Comparison of ENCODE assay signal across 10 cellular contexts in genomic region chr2:232522855-232523681, GRCh38. TPM values are rescaled to one million over a fixed set of nuclear protein-coding genes. Genes with fewer than 3 reads are reported as not detected.
DNase-seq lines count a peak whose midpoint lies in the region; ATAC-seq and TF ChIP-seq lines count a peak whose summit lies in the region.
"Had no signal": no experiment of that assay in that cellular context is flagged by ENCODE, and none has a peak within 500 bp of the region (broad histone marks: within the 10 kb centered on the region; RNA-seq: fewer than 3 reads in every experiment).

No MANE protein-coding gene starts in this region.

- peaks cover 20 to 46% (median 33%) of the 10 kb centered on the region in 5 donors for H3K27me3 Mint-ChIP-seq in naive thymus-derived CD4-positive, alpha-beta T cell

- DNase-seq in Daoy (ENCODE audit: low read depth) (peak; percentile 25), ascending aorta (ENCODE audit: low spot score in 2 of 2) (no peak), NCI-H2196 treated with DMSO at 0.1 percent for 48 hours (lab: John Stamatoyannopoulos, UW; ENCODE audit: unreplicated experiment) (no peak), GDM1 (lab: John Stamatoyannopoulos, UW) (no peak)
- no peak for DNase-seq in naive thymus-derived CD4-positive, alpha-beta T cell

- peaks cover 33 to 47% (median 38%) of the 10 kb centered on the region in 11 experiments for H3K27me3 ChIP-seq in BLaER1 treated with 17β-estradiol and CSF1 and Interleukin-3, amounts not matched to agents 10 nM and 100 nM
- H3K27me3 ChIP-seq in ascending aorta, result peaks cover 29% of the 10 kb centered on the region
- H3K27me3 ChIP-seq in naive thymus-derived CD4-positive, alpha-beta T cell (ENCODE audit: control insufficient read depth in 2 of 2, insufficient read depth in 2 of 2, low read length in 2 of 2), result peaks cover 0 to 9% of the 10 kb centered on the region in 2 donors

- POLR2A ChIA-PET in naive thymus-derived CD4-positive, alpha-beta T cell (lab: Charles Lee), result no interaction called here

- peak overlapping the region; percentile 90 to 100 (median 97) for H3K4me2 ChIP-seq in BLaER1 treated with 17β-estradiol and CSF1 and Interleukin-3, amounts not matched to agents 10 nM and 100 nM

- H3K27ac Mint-ChIP-seq in naive thymus-derived CD4-positive, alpha-beta T cell, result no peak overlapping the region

- H4K20me1 ChIP-seq in BLaER1 treated with 17β-estradiol and CSF1 and Interleukin-3, amounts not matched to agents 10 nM and 100 nM, result peaks cover 0 to 30% (median 15%) of the 10 kb centered on the region in 11 experiments; a peak in 19 of 22 replicates

- H3K27ac ChIP-seq in BLaER1 treated with 17β-estradiol and CSF1 and Interleukin-3, amounts not matched to agents 10 nM and 100 nM, result no peak overlapping the region
- no peak overlapping the region for H3K27ac ChIP-seq in ascending aorta
- no peak overlapping the region for H3K27ac ChIP-seq in naive thymus-derived CD4-positive, alpha-beta T cell (ENCODE audit: low read depth, low read length)
- H3K27ac ChIP-seq: foreskin keratinocyte had no signal

- H3K4me1 ChIP-seq in BLaER1 treated with 17β-estradiol and CSF1 and Interleukin-3, amounts not matched to agents 10 nM and 100 nM, result peaks cover 21 to 52% (median 43%) of the 10 kb centered on the region in 10 experiments
- H3K4me1 ChIP-seq in ascending aorta, result peaks cover 15 to 20% of the 10 kb centered on the region in 2 donors
- peaks cover 0 to 7% of the 10 kb centered on the region in 2 donors for H3K4me1 ChIP-seq in naive thymus-derived CD4-positive, alpha-beta T cell (ENCODE audit: control insufficient read depth in 2 of 2, insufficient read depth in 2 of 2, low read length in 2 of 2)
- H3K4me1 ChIP-seq: foreskin keratinocyte had no signal

- peak overlapping the region; percentile 9 to 83 (median 67) for H3K4me3 Mint-ChIP-seq in naive thymus-derived CD4-positive, alpha-beta T cell

- peaks cover 2 to 20% (median 11%) of the 10 kb centered on the region in 7 donors for H3K4me1 Mint-ChIP-seq in naive thymus-derived CD4-positive, alpha-beta T cell

- H3K36me3 ChIP-seq in BLaER1 treated with 17β-estradiol and CSF1 and Interleukin-3, amounts not matched to agents 10 nM and 100 nM, result no peaks in the 10 kb centered on the region
- H3K36me3 ChIP-seq in ascending aorta, result no peaks in the 10 kb centered on the region
- no peaks in the 10 kb centered on the region for H3K36me3 ChIP-seq in naive thymus-derived CD4-positive, alpha-beta T cell (ENCODE audit: control insufficient read depth in 2 of 3, insufficient read depth in 3 of 3, low read length in 3 of 3)

- H3K9ac ChIP-seq in BLaER1 treated with 17β-estradiol and CSF1 and Interleukin-3, amounts not matched to agents 10 nM and 100 nM, result peak overlapping the region in 4 of 11 experiments; percentile 49 to 68 (median 50); a peak in 5 of 22 replicates

- H3K9me3 Mint-ChIP-seq in naive thymus-derived CD4-positive, alpha-beta T cell, result peaks cover 0 to 2% (median 0%) of the 10 kb centered on the region in 11 donors

- H3K4me3 ChIP-seq in BLaER1 treated with 17β-estradiol and CSF1 and Interleukin-3, amounts not matched to agents 10 nM and 100 nM, result peak overlapping the region; percentile 51 to 69 (median 60)
- H3K4me3 ChIP-seq in ascending aorta, result peak overlapping the region; percentile 47 to 56
- no peak overlapping the region for H3K4me3 ChIP-seq in naive thymus-derived CD4-positive, alpha-beta T cell (ENCODE audit: low read length)

- no peaks in the 10 kb centered on the region for H3K36me3 Mint-ChIP-seq in naive thymus-derived CD4-positive, alpha-beta T cell

- H3K9me3 ChIP-seq in BLaER1 treated with 17β-estradiol and CSF1 and Interleukin-3, amounts not matched to agents 10 nM and 100 nM (replicated peaks in 1 of 11), result no peaks in the 10 kb centered on the region
- H3K9me3 ChIP-seq in ascending aorta, result no peaks in the 10 kb centered on the region
- no peaks in the 10 kb centered on the region for H3K9me3 ChIP-seq in naive thymus-derived CD4-positive, alpha-beta T cell (ENCODE audit: control insufficient read depth in 2 of 3, low read length in 3 of 3)

- CTCF ChIA-PET in naive thymus-derived CD4-positive, alpha-beta T cell (lab: Charles Lee), result interaction anchor here (0.7 to 1.2 kb wide), 3 partner anchors 13 to 1155 kb away, joined by 3 read pairs; no protein-coding TSS in a partner anchor

- TF ChIP-seq CTCF in ascending aorta (IDR thresholded peaks at IDR 0.05), result no peak

- ATAC-seq in naive thymus-derived CD4-positive, alpha-beta T cell, result no peak
- ATAC-seq in GM18873 (IDR thresholded peaks at IDR 0.05; ENCODE audit: low FRiP score, unreplicated experiment) (no peak), HG03045 (IDR thresholded peaks at IDR 0.05; ENCODE audit: unreplicated experiment) (no peak)

- intact Hi-C loops in ascending aorta (cut with DNase I), result loop anchor here (10.0 kb wide), 1 partner anchor 598 kb away; the partner anchor contains the start of gene NPPC
- intact Hi-C loops in naive thymus-derived CD4-positive, alpha-beta T cell (cut with micrococcal nuclease), result loop anchor here (1.0 to 10.0 kb wide), 5 partner anchors 76 to 671 kb away; partner anchors contain the start of gene NPPC (in 1 of the 2)

RNA-seq across cellular contexts. Expression of gene PRSS56, which starts 2.9 kb away (rescaled TPM):
- not detected in 2 replicates for total RNA-seq in Daoy (2014; rRNA removed; shearing (Covaris generic))
- not detected for total RNA-seq in ascending aorta
- not detected for total RNA-seq in naive thymus-derived CD4-positive, alpha-beta T cell
- not detected for polyA plus RNA-seq in naive thymus-derived CD4-positive, alpha-beta T cell
- total RNA-seq: foreskin keratinocyte, left lobe of liver had no signal
- polyA plus RNA-seq: foreskin keratinocyte had no signal

RNA-seq across cellular contexts. Expression of gene CHRND, which starts 2.9 kb away (rescaled TPM):
- not detected in 2 replicates for total RNA-seq in Daoy (2014; rRNA removed; shearing (Covaris generic))
- not detected for total RNA-seq in ascending aorta
- not detected for total RNA-seq in naive thymus-derived CD4-positive, alpha-beta T cell
- polyA plus RNA-seq in naive thymus-derived CD4-positive, alpha-beta T cell, result under 1 TPM in 1 of 2 donors, not detected in 1; 0.13 TPM
- total RNA-seq: foreskin keratinocyte, left lobe of liver had no signal
- polyA plus RNA-seq: foreskin keratinocyte had no signal

RNA-seq across cellular contexts. Expression of gene CHRNG, which starts 16.4 kb away (rescaled TPM):
- total RNA-seq in Daoy (2014; rRNA removed; shearing (Covaris generic)), result not detected in 2 replicates
- total RNA-seq in ascending aorta, result not detected
- total RNA-seq in naive thymus-derived CD4-positive, alpha-beta T cell, result not detected
- polyA plus RNA-seq in naive thymus-derived CD4-positive, alpha-beta T cell, result under 1 TPM; 0.10 to 0.26 TPM
- total RNA-seq: foreskin keratinocyte, left lobe of liver had no signal
- polyA plus RNA-seq: foreskin keratinocyte had no signal

RNA-seq across cellular contexts. Expression of gene TIGD1, which starts 27.3 kb away (rescaled TPM):
- 5.4 and 8.4 TPM in 2 replicates for total RNA-seq in Daoy (2014; rRNA removed; shearing (Covaris generic))
- total RNA-seq in ascending aorta, result 0.53 TPM
- total RNA-seq in naive thymus-derived CD4-positive, alpha-beta T cell, result 10 to 100 TPM in 4 of 5 experiments, 1 to 10 TPM in 1; 9.7 to 23.4 (median 19.3) TPM
- polyA plus RNA-seq in naive thymus-derived CD4-positive, alpha-beta T cell, result 10 to 100 TPM; 17.1 to 23.8 TPM

RNA-seq across cellular contexts. Expression of gene EIF4E2, which starts 27.4 kb away (rescaled TPM):
- total RNA-seq in Daoy (2014; rRNA removed; shearing (Covaris generic)), result 80.5 and 109 TPM in 2 replicates
- total RNA-seq in ascending aorta, result 16.7 TPM
- 10 to 100 TPM; 51.9 to 77.6 (median 61.6) TPM for total RNA-seq in naive thymus-derived CD4-positive, alpha-beta T cell
- polyA plus RNA-seq in naive thymus-derived CD4-positive, alpha-beta T cell, result 10 to 100 TPM; 59.8 to 63.4 TPM
